In the genomic region with DNA sequence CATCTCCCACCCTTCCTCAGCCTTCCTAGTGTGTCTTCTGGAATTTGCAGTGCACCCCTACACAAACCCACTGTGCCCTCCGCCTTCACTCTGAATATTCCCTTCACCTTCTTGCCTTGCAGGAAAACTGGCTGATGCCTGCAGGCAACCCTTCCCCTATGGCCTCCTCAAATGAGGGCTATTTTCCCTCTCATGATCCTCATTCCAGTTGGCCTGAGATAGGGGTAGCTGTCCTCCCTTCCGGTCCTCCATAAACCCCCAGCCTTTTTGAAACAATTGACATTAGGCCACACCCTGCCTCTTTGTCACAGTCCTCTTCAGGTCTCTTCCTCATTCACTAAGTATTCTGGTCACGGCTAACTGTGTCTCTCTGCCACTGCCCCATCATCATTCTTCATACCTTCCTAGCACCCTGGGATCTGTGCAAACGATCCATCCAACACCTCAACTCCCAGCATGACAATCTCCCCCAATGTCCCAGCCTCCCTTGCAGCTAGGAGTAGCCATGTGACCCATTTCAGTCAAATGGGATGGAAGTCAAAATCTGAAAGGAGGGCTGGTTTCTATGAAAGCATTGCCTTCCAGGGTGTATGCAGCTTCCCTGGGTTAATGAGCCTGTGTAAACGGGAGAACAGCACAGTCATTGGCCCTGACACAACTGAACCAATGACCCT, we compare ENCODE assay signal across 1 cellular context.
TF ChIP-seq lines count a peak whose summit lies in the region.

No MANE protein-coding gene starts in this region.

TF ChIP-seq in K562, 482 proteins besides CTCF, POLR2A, EP300 and RAD21:
- TF ChIP-seq ILF3 (IDR thresholded peaks at IDR 0.05; ENCODE audit: borderline replicate concordance) (no peak), KLF16 (IDR thresholded peaks at IDR 0.05) (no peak), ZMIZ1 (IDR thresholded peaks at IDR 0.05; ENCODE audit: low read depth in 2 of 2, low read length in 2 of 2) (no peak), POU5F1 (IDR thresholded peaks at IDR 0.05; ENCODE audit: borderline replicate concordance, low read depth, low read length, partially characterized antibody) (no peak), ZNF436 (CRISPR knock-in tag; IDR thresholded peaks at IDR 0.05) (no peak), ZEB2 (IDR thresholded peaks at IDR 0.05) (no peak), SLC30A9 (CRISPR knock-in tag; IDR thresholded peaks at IDR 0.05) (no peak), NCOA6 (IDR thresholded peaks at IDR 0.05) (no peak), FOS (IDR thresholded peaks at IDR 0.05; ENCODE audit: extremely low read depth, insufficient read length) (no peak), USF2 (CRISPR knock-in tag; IDR thresholded peaks at IDR 0.05) (peak; percentile 53), CBX3 (IDR thresholded peaks at IDR 0.05; ENCODE audit: borderline replicate concordance in 1 of 2, low read length in 2 of 2) (peak in 1 of 2 experiments; percentile 81; a peak in 1 of 3 replicates), SREBF2 (CRISPR knock-in tag; IDR thresholded peaks at IDR 0.05) (no peak), USF1 (CRISPR knock-in tag; IDR thresholded peaks at IDR 0.05) (peak; percentile 46; the same call in 1 of the 2 replicates), NFIX (CRISPR knock-in tag; IDR thresholded peaks at IDR 0.05; ENCODE audit: low read depth) (no peak), BRCA1 (IDR thresholded peaks at IDR 0.05) (no peak), BRCA1 (CRISPR knock-in tag; IDR thresholded peaks at IDR 0.05) (no peak), RAD51 (IDR thresholded peaks at IDR 0.05; ENCODE audit: borderline replicate concordance, low read depth) (peak; percentile 34; the same call in 1 of the 2 replicates), TRIM24 (IDR thresholded peaks at IDR 0.05) (peak; percentile 20 to 72; a peak in 1 of 4 replicates)
- TF ChIP-seq, protein P1, sequence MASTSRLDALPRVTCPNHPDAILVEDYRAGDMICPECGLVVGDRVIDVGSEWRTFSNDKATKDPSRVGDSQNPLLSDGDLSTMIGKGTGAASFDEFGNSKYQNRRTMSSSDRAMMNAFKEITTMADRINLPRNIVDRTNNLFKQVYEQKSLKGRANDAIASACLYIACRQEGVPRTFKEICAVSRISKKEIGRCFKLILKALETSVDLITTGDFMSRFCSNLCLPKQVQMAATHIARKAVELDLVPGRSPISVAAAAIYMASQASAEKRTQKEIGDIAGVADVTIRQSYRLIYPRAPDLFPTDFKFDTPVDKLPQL (IDR thresholded peaks at IDR 0.05; ENCODE audit: extremely low read depth, insufficient read length), result no peak
- TF ChIP-seq, protein P2, sequence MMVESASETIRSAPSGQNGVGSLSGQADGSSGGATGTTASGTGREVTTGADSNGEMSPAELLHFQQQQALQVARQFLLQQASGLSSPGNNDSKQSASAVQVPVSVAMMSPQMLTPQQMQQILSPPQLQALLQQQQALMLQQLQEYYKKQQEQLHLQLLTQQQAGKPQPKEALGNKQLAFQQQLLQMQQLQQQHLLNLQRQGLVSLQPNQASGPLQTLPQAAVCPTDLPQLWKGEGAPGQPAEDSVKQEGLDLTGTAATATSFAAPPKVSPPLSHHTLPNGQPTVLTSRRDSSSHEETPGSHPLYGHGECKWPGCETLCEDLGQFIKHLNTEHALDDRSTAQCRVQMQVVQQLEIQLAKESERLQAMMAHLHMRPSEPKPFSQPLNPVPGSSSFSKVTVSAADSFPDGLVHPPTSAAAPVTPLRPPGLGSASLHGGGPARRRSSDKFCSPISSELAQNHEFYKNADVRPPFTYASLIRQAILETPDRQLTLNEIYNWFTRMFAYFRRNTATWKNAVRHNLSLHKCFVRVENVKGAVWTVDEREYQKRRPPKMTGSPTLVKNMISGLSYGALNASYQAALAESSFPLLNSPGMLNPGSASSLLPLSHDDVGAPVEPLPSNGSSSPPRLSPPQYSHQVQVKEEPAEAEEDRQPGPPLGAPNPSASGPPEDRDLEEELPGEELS (CRISPR knock-in tag; IDR thresholded peaks at IDR 0.05; ENCODE audit: borderline replicate concordance), result no peak
- TF ChIP-seq, protein P3, sequence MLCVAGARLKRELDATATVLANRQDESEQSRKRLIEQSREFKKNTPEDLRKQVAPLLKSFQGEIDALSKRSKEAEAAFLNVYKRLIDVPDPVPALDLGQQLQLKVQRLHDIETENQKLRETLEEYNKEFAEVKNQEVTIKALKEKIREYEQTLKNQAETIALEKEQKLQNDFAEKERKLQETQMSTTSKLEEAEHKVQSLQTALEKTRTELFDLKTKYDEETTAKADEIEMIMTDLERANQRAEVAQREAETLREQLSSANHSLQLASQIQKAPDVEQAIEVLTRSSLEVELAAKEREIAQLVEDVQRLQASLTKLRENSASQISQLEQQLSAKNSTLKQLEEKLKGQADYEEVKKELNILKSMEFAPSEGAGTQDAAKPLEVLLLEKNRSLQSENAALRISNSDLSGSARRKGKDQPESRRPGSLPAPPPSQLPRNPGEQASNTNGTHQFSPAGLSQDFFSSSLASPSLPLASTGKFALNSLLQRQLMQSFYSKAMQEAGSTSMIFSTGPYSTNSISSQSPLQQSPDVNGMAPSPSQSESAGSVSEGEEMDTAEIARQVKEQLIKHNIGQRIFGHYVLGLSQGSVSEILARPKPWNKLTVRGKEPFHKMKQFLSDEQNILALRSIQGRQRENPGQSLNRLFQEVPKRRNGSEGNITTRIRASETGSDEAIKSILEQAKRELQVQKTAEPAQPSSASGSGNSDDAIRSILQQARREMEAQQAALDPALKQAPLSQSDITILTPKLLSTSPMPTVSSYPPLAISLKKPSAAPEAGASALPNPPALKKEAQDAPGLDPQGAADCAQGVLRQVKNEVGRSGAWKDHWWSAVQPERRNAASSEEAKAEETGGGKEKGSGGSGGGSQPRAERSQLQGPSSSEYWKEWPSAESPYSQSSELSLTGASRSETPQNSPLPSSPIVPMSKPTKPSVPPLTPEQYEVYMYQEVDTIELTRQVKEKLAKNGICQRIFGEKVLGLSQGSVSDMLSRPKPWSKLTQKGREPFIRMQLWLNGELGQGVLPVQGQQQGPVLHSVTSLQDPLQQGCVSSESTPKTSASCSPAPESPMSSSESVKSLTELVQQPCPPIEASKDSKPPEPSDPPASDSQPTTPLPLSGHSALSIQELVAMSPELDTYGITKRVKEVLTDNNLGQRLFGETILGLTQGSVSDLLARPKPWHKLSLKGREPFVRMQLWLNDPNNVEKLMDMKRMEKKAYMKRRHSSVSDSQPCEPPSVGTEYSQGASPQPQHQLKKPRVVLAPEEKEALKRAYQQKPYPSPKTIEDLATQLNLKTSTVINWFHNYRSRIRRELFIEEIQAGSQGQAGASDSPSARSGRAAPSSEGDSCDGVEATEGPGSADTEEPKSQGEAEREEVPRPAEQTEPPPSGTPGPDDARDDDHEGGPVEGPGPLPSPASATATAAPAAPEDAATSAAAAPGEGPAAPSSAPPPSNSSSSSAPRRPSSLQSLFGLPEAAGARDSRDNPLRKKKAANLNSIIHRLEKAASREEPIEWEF (CRISPR knock-in tag; IDR thresholded peaks at IDR 0.05), result no peak
- TF ChIP-seq, protein P4, sequence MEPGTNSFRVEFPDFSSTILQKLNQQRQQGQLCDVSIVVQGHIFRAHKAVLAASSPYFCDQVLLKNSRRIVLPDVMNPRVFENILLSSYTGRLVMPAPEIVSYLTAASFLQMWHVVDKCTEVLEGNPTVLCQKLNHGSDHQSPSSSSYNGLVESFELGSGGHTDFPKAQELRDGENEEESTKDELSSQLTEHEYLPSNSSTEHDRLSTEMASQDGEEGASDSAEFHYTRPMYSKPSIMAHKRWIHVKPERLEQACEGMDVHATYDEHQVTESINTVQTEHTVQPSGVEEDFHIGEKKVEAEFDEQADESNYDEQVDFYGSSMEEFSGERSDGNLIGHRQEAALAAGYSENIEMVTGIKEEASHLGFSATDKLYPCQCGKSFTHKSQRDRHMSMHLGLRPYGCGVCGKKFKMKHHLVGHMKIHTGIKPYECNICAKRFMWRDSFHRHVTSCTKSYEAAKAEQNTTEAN (CRISPR knock-in tag; IDR thresholded peaks at IDR 0.05), result no peak
TF ChIP-seq in K562: peak in this region for 5.
